8 cellular contexts compared by ENCODE assay signal in the genomic region with DNA sequence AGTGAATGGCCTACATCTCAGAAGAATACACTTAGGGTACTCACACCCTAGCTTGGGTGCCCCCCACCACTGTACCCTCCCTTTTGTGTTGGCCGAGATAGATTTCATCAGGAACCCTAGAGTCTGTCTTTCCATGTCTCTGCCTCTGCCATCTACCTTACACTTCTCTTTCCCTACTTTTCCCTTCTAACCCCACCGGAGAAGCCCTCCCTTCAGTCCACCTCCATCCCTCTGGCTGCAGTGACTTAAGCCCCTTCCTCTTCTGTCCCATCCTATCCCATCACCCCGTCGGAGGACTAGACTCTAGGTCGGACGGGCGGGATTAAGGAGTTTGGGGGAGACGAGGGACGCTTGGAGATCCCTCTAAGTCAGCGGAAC. TPM values are rescaled to one million over a fixed set of nuclear protein-coding genes. Genes with fewer than 3 reads are reported as not detected.
DNase-seq lines count a peak whose midpoint lies in the region; ATAC-seq and TF ChIP-seq lines count a peak whose summit lies in the region.

No MANE protein-coding gene starts in this region.

- peak overlapping the region; percentile 88 for H3K4me2 ChIP-seq in DND-41 (ENCODE audit: insufficient read depth, low read length)
- H3K4me2 ChIP-seq in parathyroid adenoma (ENCODE audit: low read length) = peak overlapping the region; percentile 94

- 7% methylated on average over 7 of the region's 10 CpGs for WGBS in esophagus muscularis mucosa

- H3K36me3 ChIP-seq in DND-41 (ENCODE audit: insufficient read depth, low read length) = peaks cover 38% of the 10 kb centered on the region
- H3K36me3 ChIP-seq in RWPE2 (ENCODE audit: low read depth) = peaks cover 33% of the 10 kb centered on the region
- peaks cover 21 to 40% (median 34%) of the 10 kb centered on the region in 4 donors for H3K36me3 ChIP-seq in esophagus muscularis mucosa
- no peaks in the 10 kb centered on the region for H3K36me3 ChIP-seq in parathyroid adenoma (ENCODE audit: control insufficient read depth, insufficient read depth, low read length)

- DNase-seq in DND-41 (no peak), RWPE2 (ENCODE audit: low spot score) (no peak), esophagus muscularis mucosa (ENCODE audit: extremely low spot score) (no peak), NCI-H446 treated with DMSO at 0.1 percent for 48 hours (lab: John Stamatoyannopoulos, UW) (no peak), C1 segment of cervical spinal cord (lab: John Stamatoyannopoulos, UW) (no peak), SK-N-DZ (ENCODE audit: low spot score) (no peak)

- peak overlapping the region; percentile 62 for H2AFZ ChIP-seq in DND-41 (ENCODE audit: low read depth, low read length)
- H2AFZ ChIP-seq in parathyroid adenoma = peak overlapping the region; percentile 91

- intact Hi-C loops in esophagus muscularis mucosa (cut with DNase I) = no loop called here

- TF ChIP-seq POLR2A in esophagus muscularis mucosa (IDR thresholded peaks at IDR 0.05; ENCODE audit: low read depth) (no peak), GM18505 (IDR thresholded peaks at IDR 0.05; ENCODE audit: borderline replicate concordance, extremely low read depth, insufficient read depth, insufficient read length) (no peak)

- no peak for TF ChIP-seq EP300 in esophagus muscularis mucosa (IDR thresholded peaks at IDR 0.05)

- peaks cover 39% of the 10 kb centered on the region for H3K79me2 ChIP-seq in DND-41 (ENCODE audit: insufficient read depth, low read length)
- peaks cover 6% of the 10 kb centered on the region for H3K79me2 ChIP-seq in parathyroid adenoma

- peak overlapping the region; percentile 91 for H3K27ac ChIP-seq in DND-41 (ENCODE audit: low read length)
- H3K27ac ChIP-seq in RWPE2 (ENCODE audit: poor library complexity, severe bottlenecking) = peak overlapping the region; percentile 89
- H3K27ac ChIP-seq in esophagus muscularis mucosa (replicated peaks in 1 of 4) = peak overlapping the region; percentile 92 to 99 (median 97)
- H3K27ac ChIP-seq in parathyroid adenoma = peak overlapping the region; percentile 98

- peaks cover 74% of the 10 kb centered on the region for H3K4me1 ChIP-seq in DND-41 (ENCODE audit: insufficient read depth, low read length)
- H3K4me1 ChIP-seq in RWPE2 (ENCODE audit: insufficient read depth, poor library complexity, severe bottlenecking) = peaks cover 9% of the 10 kb centered on the region
- H3K4me1 ChIP-seq in esophagus muscularis mucosa = peaks cover 66 to 77% (median 76%) of the 10 kb centered on the region in 4 donors
- H3K4me1 ChIP-seq in parathyroid adenoma = peaks cover 63% of the 10 kb centered on the region

- no peak for TF ChIP-seq CTCF in DND-41 (IDR thresholded peaks at IDR 0.05; ENCODE audit: borderline replicate concordance, extremely low read depth, low read length, poor library complexity, severe bottlenecking)
- no peak for TF ChIP-seq CTCF in RWPE2 (IDR thresholded peaks at IDR 0.05; ENCODE audit: poor library complexity, severe bottlenecking)
- TF ChIP-seq CTCF in esophagus muscularis mucosa (IDR thresholded peaks at IDR 0.05) = no peak
- TF ChIP-seq CTCF in parathyroid adenoma (IDR thresholded peaks at IDR 0.05) = no peak

- H3K4me3 ChIP-seq in DND-41 (ENCODE audit: low read depth in 1 of 2, low read length in 2 of 2) = peak overlapping the region; percentile 67 to 85; a peak in 3 of 4 replicates
- H3K4me3 ChIP-seq in RWPE2 (ENCODE audit: severe bottlenecking) = peak overlapping the region; percentile 90
- H3K4me3 ChIP-seq in esophagus muscularis mucosa = peak overlapping the region; percentile 74 to 98 (median 94)
- peak overlapping the region; percentile 95 for H3K4me3 ChIP-seq in parathyroid adenoma (ENCODE audit: low read depth, low read length)

- H4K20me1 ChIP-seq in DND-41 (ENCODE audit: insufficient read depth, low read length) = peaks cover 35% of the 10 kb centered on the region

- H3K9me3 ChIP-seq in DND-41 (ENCODE audit: insufficient read depth, low read length, severe bottlenecking) (no peaks in the 10 kb centered on the region), RWPE2 (ENCODE audit: severe bottlenecking) (no peaks in the 10 kb centered on the region), esophagus muscularis mucosa (no peaks in the 10 kb centered on the region), parathyroid adenoma (ENCODE audit: control insufficient read depth, low read length) (no peaks in the 10 kb centered on the region)

- ATAC-seq in DND-41 (ENCODE audit: insufficient read depth, low read depth) (no peak), RWPE2 (ENCODE audit: low read depth) (no peak), GM18505 (IDR thresholded peaks at IDR 0.05; ENCODE audit: unreplicated experiment) (no peak)

- peak overlapping the region; percentile 89 for H3K9ac ChIP-seq in DND-41 (ENCODE audit: low read depth, low read length)
- H3K9ac ChIP-seq in parathyroid adenoma = peak overlapping the region; percentile 90

- H3K27me3 ChIP-seq in DND-41 (ENCODE audit: insufficient read depth, low read length, poor library complexity) = no peaks in the 10 kb centered on the region
- H3K27me3 ChIP-seq in RWPE2 (ENCODE audit: insufficient read depth, poor library complexity, severe bottlenecking) = no peaks in the 10 kb centered on the region
- H3K27me3 ChIP-seq in esophagus muscularis mucosa = no peaks in the 10 kb centered on the region
- H3K27me3 ChIP-seq in parathyroid adenoma (ENCODE audit: control insufficient read depth, insufficient read depth, low read length) = no peaks in the 10 kb centered on the region

RNA-seq across cellular contexts. Expression of gene DLG4, which starts 0.2 kb away (rescaled TPM):
- total RNA-seq in esophagus muscularis mucosa = 10 to 100 TPM; 12.3 to 21.4 (median 16.5) TPM
- polyA plus RNA-seq in SK-N-DZ (2014; cell fraction: cytosol; rRNA removed) = 61.1 and 67.3 TPM in 2 replicates
- 117 and 125 TPM in 2 replicates for polyA plus RNA-seq in SK-N-DZ (2014; cell fraction: nucleus; rRNA removed)

RNA-seq across cellular contexts. Expression of gene ACADVL, which starts 0.3 kb away (rescaled TPM):
- 100 to 1,000 TPM; 250 to 662 (median 544) TPM for total RNA-seq in esophagus muscularis mucosa
- polyA plus RNA-seq in SK-N-DZ (2014; cell fraction: cytosol; rRNA removed) = 161 and 169 TPM in 2 replicates
- polyA plus RNA-seq in SK-N-DZ (2014; cell fraction: nucleus; rRNA removed) = 2,152 and 2,253 TPM in 2 replicates

RNA-seq across cellular contexts. Expression of gene DVL2, which starts 14.9 kb away (rescaled TPM):
- 10 to 100 TPM; 34.5 to 55.5 (median 43.7) TPM for total RNA-seq in esophagus muscularis mucosa
- polyA plus RNA-seq in SK-N-DZ (2014; cell fraction: cytosol; rRNA removed) = 95.7 and 109 TPM in 2 replicates
- polyA plus RNA-seq in SK-N-DZ (2014; cell fraction: nucleus; rRNA removed) = 147 and 150 TPM in 2 replicates

RNA-seq across cellular contexts. Expression of gene PHF23, which starts 19.8 kb away (rescaled TPM):
- 10 to 100 TPM; 21.6 to 38.1 (median 24.8) TPM for total RNA-seq in esophagus muscularis mucosa
- 42.8 and 51.6 TPM in 2 replicates for polyA plus RNA-seq in SK-N-DZ (2014; cell fraction: cytosol; rRNA removed)
- 17.6 and 24.2 TPM in 2 replicates for polyA plus RNA-seq in SK-N-DZ (2014; cell fraction: nucleus; rRNA removed)

RNA-seq across cellular contexts. Expression of gene GABARAP, which starts 22.8 kb away (rescaled TPM):
- 100 to 1,000 TPM; 360 to 524 (median 408) TPM for total RNA-seq in esophagus muscularis mucosa
- 211 and 240 TPM in 2 replicates for polyA plus RNA-seq in SK-N-DZ (2014; cell fraction: cytosol; rRNA removed)
- polyA plus RNA-seq in SK-N-DZ (2014; cell fraction: nucleus; rRNA removed) = 119 and 142 TPM in 2 replicates
